8 cellular contexts compared by ENCODE assay signal in the genomic region with DNA sequence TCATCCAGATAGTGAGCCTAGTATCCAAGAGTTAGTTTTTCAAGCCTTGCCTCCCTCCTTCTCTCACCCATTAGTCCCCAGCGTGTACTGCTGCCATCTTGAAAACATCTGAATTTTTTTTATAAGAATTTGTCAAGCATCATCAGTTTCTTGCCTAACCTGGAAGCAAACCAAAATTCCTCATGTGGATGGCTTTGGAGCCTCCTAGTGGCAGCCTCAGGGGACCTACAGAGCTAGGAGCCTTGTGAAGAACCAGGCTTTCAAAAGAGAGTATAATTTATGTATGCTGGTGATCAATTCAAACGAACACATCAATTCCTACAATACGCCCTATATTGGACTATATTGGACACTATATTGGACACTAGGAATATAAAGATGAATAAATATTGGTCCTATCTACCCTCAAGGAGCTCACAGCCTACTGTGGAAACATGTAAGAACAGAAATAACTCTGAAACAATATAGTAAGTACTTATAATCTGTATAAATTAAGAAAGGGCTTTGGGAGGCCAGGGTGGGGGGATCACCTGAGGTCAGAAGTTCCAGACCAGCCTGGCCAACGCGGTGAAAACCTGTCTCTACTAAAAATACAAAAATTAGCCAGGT.
A peak's percentile ranks its signal among the peaks of the same experiment; 100 is the strongest.
DNase-seq lines count a peak whose midpoint lies in the region; ATAC-seq and TF ChIP-seq lines count a peak whose summit lies in the region.

No MANE protein-coding gene starts in this region.

- no peak for ATAC-seq in GM18519 (IDR thresholded peaks at IDR 0.05; ENCODE audit: low FRiP score, unreplicated experiment)

- H3K79me2 ChIP-seq in MM.1S (ENCODE audit: low read length) = no peaks in the 10 kb centered on the region

- no peaks in the 10 kb centered on the region for H3K9me3 ChIP-seq in MM.1S (replicated peaks; ENCODE audit: insufficient read depth, low read length)

- no peak overlapping the region for H3K9ac ChIP-seq in MM.1S (ENCODE audit: low read length)

- DNase-seq in NCI-H82 (lab: John Stamatoyannopoulos, UW) = peak; percentile 52
- no peak for DNase-seq in NCI-H82 treated with DMSO at 0.1 percent for 48 hours (lab: John Stamatoyannopoulos, UW; ENCODE audit: unreplicated experiment)
- peak; percentile 25 for DNase-seq in MM.1S
- peak; percentile 30 to 33 for DNase-seq in cardiac fibroblast (ENCODE audit: low read depth in 2 of 2)
- DNase-seq in midbrain (lab: John Stamatoyannopoulos, UW) = peak; percentile 27
- DNase-seq in NCI-H2029 (lab: John Stamatoyannopoulos, UW) = no peak
- no peak for DNase-seq in activated gamma-delta T cell treated with Interleukin-2 at 50 U/mL for 16 hours

- no peaks in the 10 kb centered on the region for H3K27me3 ChIP-seq in MM.1S (replicated peaks; ENCODE audit: insufficient read depth, low read length)

- H3F3A ChIP-seq in MM.1S (ENCODE audit: insufficient read depth, low read length) = no peaks in the 10 kb centered on the region

- H3K27ac ChIP-seq in MM.1S (ENCODE audit: low read length) = no peak overlapping the region

- no peaks in the 10 kb centered on the region for H3K4me1 ChIP-seq in MM.1S (ENCODE audit: low read length)

- no peak overlapping the region for H2AFZ ChIP-seq in MM.1S (ENCODE audit: low read length)

- H3K4me3 ChIP-seq in MM.1S (ENCODE audit: low read length) (no peak overlapping the region), cardiac fibroblast (replicated peaks in 1 of 2; ENCODE audit: low read depth in 2 of 2, low read length in 2 of 2) (no peak overlapping the region)

- H3K4me2 ChIP-seq in MM.1S (ENCODE audit: low read depth, low read length) = no peak overlapping the region

- peak; percentile 47 for TF ChIP-seq CTCF in MM.1S (IDR thresholded peaks at IDR 0.05; ENCODE audit: low read length)
- peak; percentile 25 for TF ChIP-seq CTCF in cardiac fibroblast (IDR thresholded peaks at IDR 0.05; ENCODE audit: low read depth, low read length)

- H4K20me1 ChIP-seq in MM.1S (ENCODE audit: insufficient read depth, low read length) = no peaks in the 10 kb centered on the region

- H3K9me2 ChIP-seq in MM.1S (replicated peaks; ENCODE audit: insufficient read depth, low read length) = no peaks in the 10 kb centered on the region

- H3K36me3 ChIP-seq in MM.1S (replicated peaks; ENCODE audit: insufficient read depth, low read length) = no peaks in the 10 kb centered on the region

Comparison
In these comparisons a context has a peak if more than half of its experiments do, and no peak if none do; other contexts are left out.
1. DNase-seq: peak in NCI-H82 (single experiment), MM.1S (single experiment), cardiac fibroblast (2 of 2) and midbrain (single experiment); none in NCI-H82 treated with DMSO at 0.1 percent for 48 hours (single experiment), NCI-H2029 (single experiment) and activated gamma-delta T cell treated with Interleukin-2 at 50 U/mL for 16 hours (single experiment).